36 cellular contexts compared by ENCODE assay signal in the genomic region with DNA sequence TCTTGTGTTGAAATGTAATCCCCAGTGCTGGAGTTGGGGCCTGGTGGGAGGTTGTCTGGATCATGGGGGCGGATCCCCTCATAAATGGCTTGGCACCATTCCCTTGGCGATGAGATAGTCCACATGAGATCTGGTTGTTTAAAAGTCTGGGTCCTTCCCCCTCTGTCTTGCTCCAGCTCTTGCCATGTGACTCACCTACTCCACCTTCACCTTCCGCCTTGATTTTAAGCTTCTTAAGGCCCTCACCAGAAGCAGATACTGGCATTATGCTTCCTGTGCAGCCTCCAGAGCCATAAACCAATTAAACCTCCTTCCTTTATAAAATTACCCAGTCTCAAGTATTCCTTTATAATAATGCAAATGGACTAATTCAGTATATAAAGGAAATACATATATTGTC.
"Had no signal": no experiment of that assay in that cellular context is flagged by ENCODE, and none has a peak within 500 bp of the region (broad histone marks: within the 10 kb centered on the region; RNA-seq: fewer than 3 reads in every experiment).

No MANE protein-coding gene starts in this region.

- H3K9me3 Mint-ChIP-seq: activated CD4-positive, alpha-beta memory T cell treated with anti-CD3 and anti-CD28 coated beads, Interleukin-2, amount 10 ng/mL, durations not matched to agents 7 days and 5 days; activated naive CD4-positive, alpha-beta T cell treated with anti-CD3 and anti-CD28 coated beads, Interleukin-2, amount 10 ng/mL, durations not matched to agents 7 days and 5 days; brain; T-cell had no signal

- H3K4me3 Mint-ChIP-seq: activated CD4-positive, alpha-beta memory T cell treated with anti-CD3 and anti-CD28 coated beads, Interleukin-2, amount 10 ng/mL, durations not matched to agents 7 days and 5 days; activated CD8-positive, alpha-beta memory T cell treated with anti-CD3 and anti-CD28 coated beads, Interleukin-2, amount 10 ng/mL, durations not matched to agents 7 days and 5 days; activated naive CD4-positive, alpha-beta T cell treated with anti-CD3 and anti-CD28 coated beads, Interleukin-2, amount 10 ng/mL, durations not matched to agents 7 days and 5 days; activated naive CD8-positive, alpha-beta T cell; activated naive CD8-positive, alpha-beta T cell treated with anti-CD3 and anti-CD28 coated beads, Interleukin-2, amount 50 U/mL, for 24 hours; brain; T-cell had no signal

- H3K27ac ChIP-seq: SJSA1, VCaP had no signal

- H3K27me3 Mint-ChIP-seq: activated CD4-positive, alpha-beta memory T cell treated with anti-CD3 and anti-CD28 coated beads, Interleukin-2, amount 10 ng/mL, durations not matched to agents 7 days and 5 days; activated CD8-positive, alpha-beta memory T cell treated with anti-CD3 and anti-CD28 coated beads, Interleukin-2, amount 10 ng/mL, durations not matched to agents 7 days and 5 days; activated naive CD4-positive, alpha-beta T cell treated with anti-CD3 and anti-CD28 coated beads, Interleukin-2, amount 10 ng/mL, durations not matched to agents 7 days and 5 days; activated naive CD8-positive, alpha-beta T cell; activated naive CD8-positive, alpha-beta T cell treated with anti-CD3 and anti-CD28 coated beads, Interleukin-2, amount 50 U/mL, for 24 hours; brain; T-cell had no signal

- H3K9me3 ChIP-seq: SJSA1, SK-N-SH had no signal

- H3K36me3 ChIP-seq: SJSA1 had no signal

- H3K4me1 ChIP-seq: SJSA1 had no signal

- H3K4me1 Mint-ChIP-seq: activated CD4-positive, alpha-beta memory T cell treated with anti-CD3 and anti-CD28 coated beads, Interleukin-2, amount 10 ng/mL, durations not matched to agents 7 days and 5 days; activated CD8-positive, alpha-beta memory T cell treated with anti-CD3 and anti-CD28 coated beads, Interleukin-2, amount 10 ng/mL, durations not matched to agents 7 days and 5 days; activated naive CD4-positive, alpha-beta T cell treated with anti-CD3 and anti-CD28 coated beads, Interleukin-2, amount 10 ng/mL, durations not matched to agents 7 days and 5 days; brain had no signal

- ATAC-seq: activated CD8-positive, alpha-beta memory T cell treated with anti-CD3 and anti-CD28 coated beads, Interleukin-2, amount 10 ng/mL, durations not matched to agents 7 days and 5 days; activated naive CD8-positive, alpha-beta T cell treated with anti-CD3 and anti-CD28 coated beads, Interleukin-2, amount 50 U/mL, for 24 hours; Panc1; T-cell had no signal

- H3K27me3 ChIP-seq: SJSA1 had no signal

- H3K27ac Mint-ChIP-seq: activated CD4-positive, alpha-beta memory T cell treated with anti-CD3 and anti-CD28 coated beads, Interleukin-2, amount 10 ng/mL, durations not matched to agents 7 days and 5 days; activated CD8-positive, alpha-beta memory T cell treated with anti-CD3 and anti-CD28 coated beads, Interleukin-2, amount 10 ng/mL, durations not matched to agents 7 days and 5 days; activated naive CD4-positive, alpha-beta T cell treated with anti-CD3 and anti-CD28 coated beads, Interleukin-2, amount 10 ng/mL, durations not matched to agents 7 days and 5 days; activated naive CD8-positive, alpha-beta T cell; activated naive CD8-positive, alpha-beta T cell treated with anti-CD3 and anti-CD28 coated beads, Interleukin-2, amount 50 U/mL, for 24 hours; brain; T-cell had no signal

- H3K36me3 Mint-ChIP-seq: activated CD8-positive, alpha-beta memory T cell treated with anti-CD3 and anti-CD28 coated beads, Interleukin-2, amount 10 ng/mL, durations not matched to agents 7 days and 5 days; activated naive CD4-positive, alpha-beta T cell treated with anti-CD3 and anti-CD28 coated beads, Interleukin-2, amount 10 ng/mL, durations not matched to agents 7 days and 5 days; brain had no signal

- H3K4me3 ChIP-seq: SJSA1 had no signal

- DNase-seq: activated CD4-positive, alpha-beta memory T cell treated with anti-CD3 and anti-CD28 coated beads, Interleukin-2, amount 10 ng/mL, durations not matched to agents 7 days and 5 days; activated CD4-positive, alpha-beta T cell treated with anti-CD3 and anti-CD28 coated beads for 1 hour; activated CD4-positive, alpha-beta T cell treated with anti-CD3 and anti-CD28 coated beads for 48 hours; activated CD4-positive, CD25-positive, alpha-beta regulatory T cell; activated CD8-positive, alpha-beta memory T cell treated with anti-CD3 and anti-CD28 coated beads for 24 hours; activated CD8-positive, alpha-beta memory T cell treated with anti-CD3 and anti-CD28 coated beads, Interleukin-2, amount 10 ng/mL, durations not matched to agents 7 days and 5 days; activated CD8-positive, alpha-beta memory T cell treated with anti-CD3 and anti-CD28 coated beads, Interleukin-2, amount 50 U/mL, for 48 hours; activated effector memory CD4-positive, alpha-beta T cell treated with Interleukin-2 at 50 U/mL for 16 hours; activated naive CD4-positive, alpha-beta T cell treated with anti-CD3 and anti-CD28 coated beads, Interleukin-2, amount 10 ng/mL, durations not matched to agents 7 days and 5 days; activated naive CD8-positive, alpha-beta T cell treated with anti-CD3 and anti-CD28 coated beads, Interleukin-2, amount 50 U/mL, for 24 hours; activated T-cell treated with anti-CD3 and anti-CD28 coated beads, Interleukin-2, amount 50 U/mL, for 48 hours; anterior cingulate cortex; caudate nucleus; cerebellar nuclear complex; Karpas-422; NCI-H1105; NCI-H1417 treated with DMSO at 0.1 percent for 48 hours; NCI-H187 treated with DMSO at 0.1 percent for 48 hours; NCI-H2081; NCI-H2171 treated with DMSO at 0.1 percent for 48 hours; NCI-H2227 treated with DMSO at 0.1 percent for 48 hours; NCI-H446; NCI-H510A treated with DMSO at 0.1 percent for 48 hours; NCI-H526 treated with DMSO at 0.1 percent for 48 hours; NCI-H774; RPMI8226; SHP77 treated with DMSO at 0.1 percent for 48 hours; SK-N-SH; T-cell; T-helper 2 cell; T-helper 9 cell had no signal
